ENCODE assay signal across 29 cellular contexts in genomic region chr12:40436564-40436963, GRCh38.
DNase-seq lines count a peak whose midpoint lies in the region; ATAC-seq, FAIRE-seq and TF ChIP-seq lines count a peak whose summit lies in the region.
"Had no signal": no experiment of that assay in that cellular context is flagged by ENCODE, and none has a peak within 500 bp of the region (broad histone marks: within the 10 kb centered on the region; RNA-seq: fewer than 3 reads in every experiment).

No MANE protein-coding gene starts in this region.

- TF ChIP-seq CTCF in neutrophil (IDR thresholded peaks at IDR 0.05) = no peak
- no peak for TF ChIP-seq CTCF in endodermal cell (conservative IDR thresholded peaks at IDR 0.05)

- DNase-seq in GM18507 (ENCODE audit: extremely low spot score, insufficient read length, low read depth) = no peak
- peak; percentile 45 for DNase-seq in NOMO-1 treated with DMSO at 0.1 percent for 48 hours (lab: John Stamatoyannopoulos, UW; ENCODE audit: unreplicated experiment)
- DNase-seq in ACHN = no peak
- no peak for DNase-seq in endodermal cell
- DNase-seq: Caco-2; CD8-positive, alpha-beta T cell; DMS 273 treated with DMSO at 0.1 percent for 48 hours; DMS79; EL; GDM1; Kasumi-1; NCI-H1048; NCI-H1417; NCI-H1694; NCI-H2029 treated with DMSO at 0.1 percent for 48 hours; NCI-H446 treated with DMSO at 0.1 percent for 48 hours; NCI-H526; NCI-H82; Right ventricle myocardium superior; RPMI8226 had no signal

- H3K27me3 ChIP-seq in neutrophil = peaks cover 36% of the 10 kb centered on the region
- no peaks in the 10 kb centered on the region for H3K27me3 ChIP-seq in endodermal cell (ENCODE audit: control insufficient read depth, insufficient read depth, low read length, poor library complexity, severe bottlenecking)

- H3K4me3 Mint-ChIP-seq in endodermal cell = no peak overlapping the region
- H3K4me3 Mint-ChIP-seq: B cell; CD8-positive, alpha-beta T cell had no signal

- peak overlapping the region; percentile 45 for H3K27ac ChIP-seq in neutrophil
- H3K27ac ChIP-seq in endodermal cell (ENCODE audit: low read depth, low read length) = no peak overlapping the region
- H3K27ac ChIP-seq: C4-2B, SK-N-MC had no signal

- peak; percentile 44 for FAIRE-seq in GM18507 (lab: Jason Lieb, UNC)
- FAIRE-seq: HepG2, K562 had no signal

- H3K9me3 Mint-ChIP-seq in endodermal cell = no peaks in the 10 kb centered on the region
- H3K9me3 Mint-ChIP-seq: CD8-positive, alpha-beta T cell had no signal

- peaks cover 8 to 13% of the 10 kb centered on the region in 2 experiments for H3K4me1 ChIP-seq in neutrophil (ENCODE audit: control insufficient read depth in 1 of 2, insufficient read depth in 1 of 2, low read depth in 1 of 2, low read length in 1 of 2)
- no peaks in the 10 kb centered on the region for H3K4me1 ChIP-seq in endodermal cell (ENCODE audit: control insufficient read depth, insufficient read depth, low read length)
- H3K4me1 ChIP-seq: Caco-2 had no signal

- H3K36me3 Mint-ChIP-seq in endodermal cell (ENCODE audit: low read depth) = no peaks in the 10 kb centered on the region
- H3K36me3 Mint-ChIP-seq: CD8-positive, alpha-beta T cell had no signal

- H3K36me3 ChIP-seq in neutrophil (no peaks in the 10 kb centered on the region), endodermal cell (ENCODE audit: control insufficient read depth, insufficient read depth, low read length) (no peaks in the 10 kb centered on the region)

- in situ Hi-C loops in ACHN (cut with HindIII; ENCODE audit: low pct_ligation_motif_present, low pct_unique_long_range_greater_than_20kb, low sequenced_read_pairs) = no loop called here

- H3K4me3 ChIP-seq in neutrophil (ENCODE audit: low read depth in 1 of 2, low read length in 1 of 2) (no peak overlapping the region), endodermal cell (ENCODE audit: low read length) (no peak overlapping the region)
- H3K4me3 ChIP-seq: K562, SK-N-MC had no signal

- H3K9me3 ChIP-seq in neutrophil (no peaks in the 10 kb centered on the region), endodermal cell (ENCODE audit: control insufficient read depth, low read length) (no peaks in the 10 kb centered on the region)
- H3K9me3 ChIP-seq: Caco-2 had no signal

- 89% methylated on average over 3 of the region's 3 CpGs; no CpG with 5 or more reads in 1 of the 2 experiments for WGBS in endodermal cell (ENCODE audit: insufficient coverage in 1 of 2, insufficient read length in 1 of 2), 2 experiments

- H3K27ac Mint-ChIP-seq in endodermal cell = no peak overlapping the region
- H3K27ac Mint-ChIP-seq: B cell; CD8-positive, alpha-beta T cell had no signal

- H3K27me3 Mint-ChIP-seq in endodermal cell (ENCODE audit: insufficient read depth) = no peaks in the 10 kb centered on the region

- no peaks in the 10 kb centered on the region for H3K4me1 Mint-ChIP-seq in endodermal cell
- H3K4me1 Mint-ChIP-seq: B cell had no signal

- ATAC-seq in HG03520 (IDR thresholded peaks at IDR 0.05; ENCODE audit: unreplicated experiment) (peak; percentile 63), GM18520 (IDR thresholded peaks at IDR 0.05; ENCODE audit: unreplicated experiment) (no peak)
- ATAC-seq: CD8-positive, alpha-beta T cell; HCT116; HepG2; K562 had no signal

- H3K9ac ChIP-seq in endodermal cell (ENCODE audit: extremely low read depth, low read length, poor library complexity, severe bottlenecking) = no peak overlapping the region
